In genomic region chr21:45613396-45613795, GRCh38 we compare ENCODE assay signal across 24 cellular contexts. TPM values are rescaled to one million over a fixed set of nuclear protein-coding genes. Genes with fewer than 3 reads are reported as not detected.
DNase-seq lines count a peak whose midpoint lies in the region; ATAC-seq and TF ChIP-seq lines count a peak whose summit lies in the region.
"Had no signal": no experiment of that assay in that cellular context is flagged by ENCODE, and none has a peak within 500 bp of the region (broad histone marks: within the 10 kb centered on the region; RNA-seq: fewer than 3 reads in every experiment).

No MANE protein-coding gene starts in this region.

- ATAC-seq in GM18868 (IDR thresholded peaks at IDR 0.05; ENCODE audit: unreplicated experiment) = no peak
- no peak for ATAC-seq in GM21390 (IDR thresholded peaks at IDR 0.05; ENCODE audit: unreplicated experiment)
- ATAC-seq: heart right ventricle, left lobe of liver, mucosa of descending colon had no signal

- H3K4me1 ChIP-seq in NT2/D1 (ENCODE audit: insufficient read depth, insufficient read length) (peaks cover 18% of the 10 kb centered on the region), spleen (peaks cover 2 to 50% (median 25%) of the 10 kb centered on the region in 6 donors), ascending aorta (no peaks in the 10 kb centered on the region)

- no peak for TF ChIP-seq POLR2A in spleen (IDR thresholded peaks at IDR 0.05)

- H3K27me3 ChIP-seq in NT2/D1 (ENCODE audit: insufficient read depth, insufficient read length) = peaks cover 16% of the 10 kb centered on the region
- peaks cover 0 to 10% (median 0%) of the 10 kb centered on the region in 7 donors for H3K27me3 ChIP-seq in spleen (replicated peaks in 1 of 7)
- no peaks in the 10 kb centered on the region for H3K27me3 ChIP-seq in ascending aorta

- intact Hi-C loops in spleen (cut with DNase I; ENCODE audit: low total_unique reads) = no loop called here
- intact Hi-C loops in ascending aorta (cut with DNase I) = no loop called here

- H3K36me3 ChIP-seq in NT2/D1 (ENCODE audit: insufficient read depth, insufficient read length, low read length) (no peaks in the 10 kb centered on the region), spleen (peaks cover 0 to 6% (median 0%) of the 10 kb centered on the region in 6 donors), ascending aorta (no peaks in the 10 kb centered on the region)
- H3K36me3 ChIP-seq: heart right ventricle, thoracic aorta had no signal

- H3K36me3 Mint-ChIP-seq in activated naive CD4-positive, alpha-beta T cell treated with anti-CD3 and anti-CD28 coated beads, Interleukin-2, amount 50 U/mL, for 24 hours = no peaks in the 10 kb centered on the region
- H3K36me3 Mint-ChIP-seq in immature natural killer cell = no peaks in the 10 kb centered on the region
- H3K36me3 Mint-ChIP-seq: CD14-positive monocyte had no signal

- no peaks in the 10 kb centered on the region for H3K27me3 Mint-ChIP-seq in activated naive CD4-positive, alpha-beta T cell treated with anti-CD3 and anti-CD28 coated beads, Interleukin-2, amount 50 U/mL, for 24 hours
- peaks cover 2 to 18% (median 10%) of the 10 kb centered on the region in 3 donors for H3K27me3 Mint-ChIP-seq in immature natural killer cell (ENCODE audit: low read depth in 3 of 3)

- no peak overlapping the region for H3K27ac ChIP-seq in spleen
- H3K27ac ChIP-seq in ascending aorta = no peak overlapping the region
- H3K27ac ChIP-seq: heart right ventricle, thoracic aorta had no signal

- no peak overlapping the region for H3K27ac Mint-ChIP-seq in activated naive CD4-positive, alpha-beta T cell treated with anti-CD3 and anti-CD28 coated beads, Interleukin-2, amount 50 U/mL, for 24 hours
- peak overlapping the region in 5 of 6 donors; percentile 72 to 96 (median 85) for H3K27ac Mint-ChIP-seq in immature natural killer cell
- H3K27ac Mint-ChIP-seq: CD14-positive monocyte had no signal

- H3K4me3 ChIP-seq in NT2/D1 (ENCODE audit: insufficient read length, low read depth) = no peak overlapping the region
- no peak overlapping the region for H3K4me3 ChIP-seq in spleen
- no peak overlapping the region for H3K4me3 ChIP-seq in ascending aorta
- H3K4me3 ChIP-seq: dorsolateral prefrontal cortex, heart right ventricle, mucosa of descending colon, thoracic aorta had no signal

- TF ChIP-seq CTCF in spleen (IDR thresholded peaks at IDR 0.05 in 8 of 11, conservative IDR thresholded peaks at IDR 0.05 in 3 of 11) = no peak
- TF ChIP-seq CTCF in ascending aorta (IDR thresholded peaks at IDR 0.05) = no peak

- 70 to 87% (median 82%) methylated on average over 5 to 6 of the region's 6 CpGs for WGBS in spleen, 5 donors

- H3K9me3 Mint-ChIP-seq in activated naive CD4-positive, alpha-beta T cell treated with anti-CD3 and anti-CD28 coated beads, Interleukin-2, amount 50 U/mL, for 24 hours = no peaks in the 10 kb centered on the region
- H3K9me3 Mint-ChIP-seq in immature natural killer cell = no peaks in the 10 kb centered on the region

- peaks cover 58% of the 10 kb centered on the region for H3K4me1 Mint-ChIP-seq in activated naive CD4-positive, alpha-beta T cell treated with anti-CD3 and anti-CD28 coated beads, Interleukin-2, amount 50 U/mL, for 24 hours
- H3K4me1 Mint-ChIP-seq in immature natural killer cell = peaks cover 22 to 24% of the 10 kb centered on the region in 2 donors

- H3K4me3 Mint-ChIP-seq in activated naive CD4-positive, alpha-beta T cell treated with anti-CD3 and anti-CD28 coated beads, Interleukin-2, amount 50 U/mL, for 24 hours = peak overlapping the region; percentile 23
- peak overlapping the region in 3 of 5 donors; percentile 25 to 64 (median 30) for H3K4me3 Mint-ChIP-seq in immature natural killer cell
- H3K4me3 Mint-ChIP-seq: CD14-positive monocyte had no signal

- H3K9ac ChIP-seq in NT2/D1 (ENCODE audit: insufficient read length, low read depth) = peak overlapping the region; percentile 8

- H3K9me3 ChIP-seq in NT2/D1 (ENCODE audit: insufficient read depth, low read length) = no peaks in the 10 kb centered on the region
- no peaks in the 10 kb centered on the region for H3K9me3 ChIP-seq in spleen
- no peaks in the 10 kb centered on the region for H3K9me3 ChIP-seq in ascending aorta
- H3K9me3 ChIP-seq: heart right ventricle, mucosa of descending colon, thoracic aorta had no signal

- DNase-seq in activated naive CD4-positive, alpha-beta T cell treated with anti-CD3 and anti-CD28 coated beads, Interleukin-2, amount 50 U/mL, for 16 hours = no peak
- DNase-seq in NT2/D1 (ENCODE audit: low read depth, low spot score) (no peak), immature natural killer cell (no peak), spleen (peak; percentile 64), ascending aorta (ENCODE audit: low spot score in 2 of 2) (no peak)
- DNase-seq: activated gamma-delta T cell treated with Interleukin-2 at 50 U/mL for 16 hours; anterior cingulate cortex; central memory CD4-positive, alpha-beta T cell; heart right ventricle; KBM-7; mucosa of descending colon; NCI-H1436; NCI-H524; RPMI8226; stimulated activated CD4-positive, alpha-beta T cell treated with anti-CD3 and anti-CD28 coated beads, Interleukin-2, amount 100 ng/mL, for 24 hours; T1000 had no signal

RNA-seq across cellular contexts. Expression of gene PCBP3, which starts 30.1 kb away (rescaled TPM):
- polyA plus RNA-seq in immature natural killer cell (under 1 TPM in 2 of 3 donors, not detected in 1; 0.27 to 0.71 TPM), spleen (10 to 100 TPM in 2 of 3 donors, 1 to 10 TPM in 1; 4.2 to 16.4 (median 10.5) TPM)
- total RNA-seq in spleen (10 to 100 TPM in 6 of 7 donors, 1 to 10 TPM in 1; 5.8 to 31.6 (median 18.4) TPM), ascending aorta (not detected)
- total RNA-seq: skeletal muscle tissue had no signal
